In genomic region chr3:12237076-12237475, GRCh38 we compare ENCODE assay signal across 2 cellular contexts.
TF ChIP-seq lines count a peak whose summit lies in the region.

No MANE protein-coding gene starts in this region.

TF ChIP-seq in HepG2, 621 proteins besides CTCF, POLR2A, EP300 and RAD21:
- TF ChIP-seq MAFF (IDR thresholded peaks at IDR 0.05; ENCODE audit: low read depth, low read length) (0 out of 2 replicates have a peak, but pooled peaks have one; percentile 30), HMGA1 (CRISPR knock-in tag; conservative IDR thresholded peaks at IDR 0.05) (no peak), HDAC2 (CRISPR knock-in tag; IDR thresholded peaks at IDR 0.05) (no peak), ZMYM4 (CRISPR knock-in tag; IDR thresholded peaks at IDR 0.05) (no peak), MAFK (conservative IDR thresholded peaks at IDR 0.05 in 1 of 2, IDR thresholded peaks at IDR 0.05 in 1 of 2; ENCODE audit: low read length in 2 of 2) (peak; percentile 58 to 67), DMTF1 (CRISPR knock-in tag; IDR thresholded peaks at IDR 0.05) (no peak), NFIB (CRISPR knock-in tag; IDR thresholded peaks at IDR 0.05; ENCODE audit: borderline replicate concordance) (no peak), EZH2 (conservative IDR thresholded peaks at IDR 0.05; ENCODE audit: low read depth, low read length) (no peak), MAX (IDR thresholded peaks at IDR 0.05) (no peak)
- TF ChIP-seq, protein P1, sequence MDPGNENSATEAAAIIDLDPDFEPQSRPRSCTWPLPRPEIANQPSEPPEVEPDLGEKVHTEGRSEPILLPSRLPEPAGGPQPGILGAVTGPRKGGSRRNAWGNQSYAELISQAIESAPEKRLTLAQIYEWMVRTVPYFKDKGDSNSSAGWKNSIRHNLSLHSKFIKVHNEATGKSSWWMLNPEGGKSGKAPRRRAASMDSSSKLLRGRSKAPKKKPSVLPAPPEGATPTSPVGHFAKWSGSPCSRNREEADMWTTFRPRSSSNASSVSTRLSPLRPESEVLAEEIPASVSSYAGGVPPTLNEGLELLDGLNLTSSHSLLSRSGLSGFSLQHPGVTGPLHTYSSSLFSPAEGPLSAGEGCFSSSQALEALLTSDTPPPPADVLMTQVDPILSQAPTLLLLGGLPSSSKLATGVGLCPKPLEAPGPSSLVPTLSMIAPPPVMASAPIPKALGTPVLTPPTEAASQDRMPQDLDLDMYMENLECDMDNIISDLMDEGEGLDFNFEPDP (CRISPR knock-in tag; conservative IDR thresholded peaks at IDR 0.05), result no peak
- TF ChIP-seq, protein P2, sequence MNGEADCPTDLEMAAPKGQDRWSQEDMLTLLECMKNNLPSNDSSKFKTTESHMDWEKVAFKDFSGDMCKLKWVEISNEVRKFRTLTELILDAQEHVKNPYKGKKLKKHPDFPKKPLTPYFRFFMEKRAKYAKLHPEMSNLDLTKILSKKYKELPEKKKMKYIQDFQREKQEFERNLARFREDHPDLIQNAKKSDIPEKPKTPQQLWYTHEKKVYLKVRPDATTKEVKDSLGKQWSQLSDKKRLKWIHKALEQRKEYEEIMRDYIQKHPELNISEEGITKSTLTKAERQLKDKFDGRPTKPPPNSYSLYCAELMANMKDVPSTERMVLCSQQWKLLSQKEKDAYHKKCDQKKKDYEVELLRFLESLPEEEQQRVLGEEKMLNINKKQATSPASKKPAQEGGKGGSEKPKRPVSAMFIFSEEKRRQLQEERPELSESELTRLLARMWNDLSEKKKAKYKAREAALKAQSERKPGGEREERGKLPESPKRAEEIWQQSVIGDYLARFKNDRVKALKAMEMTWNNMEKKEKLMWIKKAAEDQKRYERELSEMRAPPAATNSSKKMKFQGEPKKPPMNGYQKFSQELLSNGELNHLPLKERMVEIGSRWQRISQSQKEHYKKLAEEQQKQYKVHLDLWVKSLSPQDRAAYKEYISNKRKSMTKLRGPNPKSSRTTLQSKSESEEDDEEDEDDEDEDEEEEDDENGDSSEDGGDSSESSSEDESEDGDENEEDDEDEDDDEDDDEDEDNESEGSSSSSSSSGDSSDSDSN (CRISPR knock-in tag; IDR thresholded peaks at IDR 0.05), result no peak
- TF ChIP-seq, protein P3, sequence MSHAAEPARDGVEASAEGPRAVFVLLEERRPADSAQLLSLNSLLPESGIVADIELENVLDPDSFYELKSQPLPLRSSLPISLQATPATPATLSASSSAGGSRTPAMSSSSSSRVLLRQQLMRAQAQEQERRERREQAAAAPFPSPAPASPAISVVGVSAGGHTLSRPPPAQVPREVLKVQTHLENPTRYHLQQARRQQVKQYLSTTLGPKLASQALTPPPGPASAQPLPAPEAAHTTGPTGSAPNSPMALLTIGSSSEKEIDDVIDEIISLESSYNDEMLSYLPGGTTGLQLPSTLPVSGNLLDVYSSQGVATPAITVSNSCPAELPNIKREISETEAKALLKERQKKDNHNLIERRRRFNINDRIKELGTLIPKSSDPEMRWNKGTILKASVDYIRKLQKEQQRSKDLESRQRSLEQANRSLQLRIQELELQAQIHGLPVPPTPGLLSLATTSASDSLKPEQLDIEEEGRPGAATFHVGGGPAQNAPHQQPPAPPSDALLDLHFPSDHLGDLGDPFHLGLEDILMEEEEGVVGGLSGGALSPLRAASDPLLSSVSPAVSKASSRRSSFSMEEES (CRISPR knock-in tag; IDR thresholded peaks at IDR 0.05), result no peak
TF ChIP-seq in HepG2: peak in this region for 2.

TF ChIP-seq in IMR-90, 13 proteins besides CTCF, POLR2A, EP300 and RAD21:
- TF ChIP-seq MAFK (IDR thresholded peaks at IDR 0.05; ENCODE audit: low read depth, low read length) (peak; percentile 65), FOS (IDR thresholded peaks at IDR 0.05; ENCODE audit: low read depth, low read length) (no peak), USF2 (IDR thresholded peaks at IDR 0.05; ENCODE audit: low read depth, low read length) (no peak), RCOR1 (IDR thresholded peaks at IDR 0.05; ENCODE audit: insufficient replicate concordance, low read length) (no peak), MXI1 (IDR thresholded peaks at IDR 0.05; ENCODE audit: borderline replicate concordance, low read depth, low read length) (no peak)
